Comparison of ENCODE assay signal across 8 cellular contexts in the genomic region with DNA sequence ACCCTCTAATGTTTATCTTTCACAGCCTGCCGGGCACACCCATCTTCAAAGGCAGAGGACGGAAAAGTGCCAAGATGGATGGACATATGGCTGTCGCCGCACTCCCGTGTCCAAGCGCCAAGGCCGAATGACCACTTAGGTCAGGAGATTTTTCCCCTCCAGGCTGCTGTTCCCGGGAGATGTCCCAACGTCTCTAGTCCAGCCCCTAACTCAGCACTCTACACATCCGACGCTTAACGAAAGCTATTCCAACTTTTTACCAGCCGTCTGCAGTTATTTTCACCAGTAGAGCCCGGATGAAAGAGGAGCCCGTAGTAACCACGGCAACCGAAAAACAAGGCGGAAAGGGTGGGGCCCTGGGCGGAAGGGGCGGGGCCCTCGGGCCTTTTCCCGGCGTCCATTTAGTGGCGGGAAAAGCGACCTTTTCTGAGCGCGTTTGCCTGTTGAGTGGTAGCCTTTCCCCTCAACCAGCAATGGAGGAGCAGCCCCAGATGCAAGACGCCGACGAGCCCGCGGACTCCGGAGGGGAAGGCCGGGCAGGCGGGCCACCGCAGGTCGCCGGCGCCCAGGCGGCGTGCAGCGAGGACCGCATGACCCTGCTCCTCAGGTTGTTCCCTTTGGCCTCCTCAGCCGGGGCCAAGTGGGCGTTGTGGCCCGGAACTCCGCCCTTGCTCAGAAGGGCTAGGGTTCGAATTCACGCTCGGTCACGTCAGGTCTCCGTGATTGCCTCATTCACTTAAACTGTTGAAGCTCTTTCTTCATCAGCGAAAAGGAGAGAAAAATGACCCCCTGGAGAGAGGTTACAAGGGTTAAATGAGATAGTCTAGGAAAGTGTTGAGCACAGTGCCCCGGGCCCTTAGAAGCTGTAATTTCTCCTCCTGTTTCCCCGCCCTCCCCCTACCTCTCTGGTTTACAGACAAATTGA. TPM values are rescaled to one million over a fixed set of nuclear protein-coding genes. Genes with fewer than 3 reads are reported as not detected.
DNase-seq lines count a peak whose midpoint lies in the region; ATAC-seq and TF ChIP-seq lines count a peak whose summit lies in the region.

A gene with protein sequence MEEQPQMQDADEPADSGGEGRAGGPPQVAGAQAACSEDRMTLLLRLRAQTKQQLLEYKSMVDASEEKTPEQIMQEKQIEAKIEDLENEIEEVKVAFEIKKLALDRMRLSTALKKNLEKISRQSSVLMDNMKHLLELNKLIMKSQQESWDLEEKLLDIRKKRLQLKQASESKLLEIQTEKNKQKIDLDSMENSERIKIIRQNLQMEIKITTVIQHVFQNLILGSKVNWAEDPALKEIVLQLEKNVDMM (plus strand): TSS at position 422 of the 925 bp plus-strand sequence. CDS start 52 bp downstream, at position 474.

- TF ChIP-seq CTCF in C4-2B (conservative IDR thresholded peaks at IDR 0.05): no peak
- no peak for TF ChIP-seq CTCF in colonic mucosa (IDR thresholded peaks at IDR 0.05)

- peak within 1 kb of the TSS; percentile 60 to 91 for H3K9ac ChIP-seq in colonic mucosa (ENCODE audit: low read depth in 2 of 2, low read length in 2 of 2)

- H3K27me3 Mint-ChIP-seq in activated CD4-positive, alpha-beta T cell treated with anti-CD3 and anti-CD28 coated beads, Interleukin-2, amount 10 ng/mL, durations not matched to agents 24 days and 14 days: no peaks in the 10 kb centered on the region

- no peaks in the 10 kb centered on the region for H3K9me3 ChIP-seq in colonic mucosa

- peaks cover 8% of the 10 kb centered on the region for H3K36me3 Mint-ChIP-seq in activated CD4-positive, alpha-beta T cell treated with anti-CD3 and anti-CD28 coated beads, Interleukin-2, amount 10 ng/mL, durations not matched to agents 24 days and 14 days (ENCODE audit: low read depth)

- no peaks in the 10 kb centered on the region for H3K36me3 ChIP-seq in colonic mucosa

- ATAC-seq in GM19372 (IDR thresholded peaks at IDR 0.05; ENCODE audit: low read depth, unreplicated experiment): peak; percentile 86
- ATAC-seq in HG03521 (IDR thresholded peaks at IDR 0.05; ENCODE audit: unreplicated experiment): peak; percentile 86
- peak; percentile 98 for ATAC-seq in left colon

- H3K4me1 Mint-ChIP-seq in activated CD4-positive, alpha-beta T cell treated with anti-CD3 and anti-CD28 coated beads, Interleukin-2, amount 10 ng/mL, durations not matched to agents 24 days and 14 days: peaks cover 8% of the 10 kb centered on the region

- peak within 1 kb of the TSS; percentile 78 for H3K4me3 ChIP-seq in colonic mucosa

- no peaks in the 10 kb centered on the region for H3K9me3 Mint-ChIP-seq in activated CD4-positive, alpha-beta T cell treated with anti-CD3 and anti-CD28 coated beads, Interleukin-2, amount 10 ng/mL, durations not matched to agents 24 days and 14 days

- H3K27ac Mint-ChIP-seq in activated CD4-positive, alpha-beta T cell treated with anti-CD3 and anti-CD28 coated beads, Interleukin-2, amount 10 ng/mL, durations not matched to agents 24 days and 14 days: peak within 1 kb of the TSS; percentile 97

- peak within 1 kb of the TSS; percentile 95 for H3K4me3 Mint-ChIP-seq in activated CD4-positive, alpha-beta T cell treated with anti-CD3 and anti-CD28 coated beads, Interleukin-2, amount 10 ng/mL, durations not matched to agents 24 days and 14 days

- no peaks in the 10 kb centered on the region for H3K4me1 ChIP-seq in colonic mucosa

- H3K27ac ChIP-seq in C4-2B: peak within 1 kb of the TSS; percentile 82
- peak within 1 kb of the TSS; percentile 54 for H3K27ac ChIP-seq in colonic mucosa

- DNase-seq in NCI-H69 (lab: John Stamatoyannopoulos, UW) (peak; percentile 96), colonic mucosa (peak; percentile 94), left colon (peak; percentile 89 to 91)
- DNase-seq in activated CD4-positive, alpha-beta T cell treated with anti-CD3 and anti-CD28 coated beads, Interleukin-2, amount 10 ng/mL, durations not matched to agents 24 days and 14 days: peak; percentile 99
- peak; percentile 93 for DNase-seq in stimulated activated CD4-positive, alpha-beta T cell treated with anti-CD3 and anti-CD28 coated beads, Interleukin-1b, Interleukin-23, amount 100 ng/mL, for 48 hours

- intact Hi-C loops in activated CD4-positive, alpha-beta T cell treated with anti-CD3 and anti-CD28 coated beads, Interleukin-2, amount 10 ng/mL, durations not matched to agents 24 days and 14 days (cut with micrococcal nuclease): loop anchor here (1.0 kb wide), 6 partner anchors 22 to 180 kb away; a partner anchor contains a TSS
- intact Hi-C loops in colonic mucosa (cut with DNase I) (no loop called here), left colon (cut with DNase I, micrococcal nuclease) (loop anchor here in 1 of 2 donors (10.0 kb wide), 1 partner anchor 45 kb away; a partner anchor contains a TSS)

- H3K27me3 ChIP-seq in colonic mucosa: no peaks in the 10 kb centered on the region

RNA-seq across cellular contexts. Expression of the gene that starts here (rescaled TPM):
- 40.7 and 42.4 TPM in 2 replicates for total RNA-seq in activated CD4-positive, alpha-beta T cell treated with anti-CD3 and anti-CD28 coated beads, Interleukin-2, amount 10 ng/mL, durations not matched to agents 24 days and 14 days
- total RNA-seq in colonic mucosa (10 to 100 TPM in 1 of 2 donors, 1 to 10 TPM in 1; 5.9 to 13.9 TPM), left colon (1 to 10 TPM; 3.0 to 5.0 TPM)

Comparison
In these comparisons a context has a peak if more than half of its experiments do, and no peak if none do; other contexts are left out.
1. Peak in every context shown above with its lines: DNase-seq, ATAC-seq, H3K4me3 ChIP-seq and H3K27ac ChIP-seq.